ENCODE assay signal across 6 cellular contexts in genomic region chr3:2947536-2947935, GRCh38.
"Had no signal": no experiment of that assay in that cellular context is flagged by ENCODE, and none has a peak within 500 bp of the region (broad histone marks: within the 10 kb centered on the region; RNA-seq: fewer than 3 reads in every experiment).

No MANE protein-coding gene starts in this region.

- H3K27ac ChIP-seq: HL-60 had no signal

- ATAC-seq: HepG2, K562 had no signal

- H3K4me3 ChIP-seq: K562 had no signal

- DNase-seq: IMR-90, KBM-7, KG1 had no signal
